1 cellular context compared by ENCODE assay signal in the genomic region with DNA sequence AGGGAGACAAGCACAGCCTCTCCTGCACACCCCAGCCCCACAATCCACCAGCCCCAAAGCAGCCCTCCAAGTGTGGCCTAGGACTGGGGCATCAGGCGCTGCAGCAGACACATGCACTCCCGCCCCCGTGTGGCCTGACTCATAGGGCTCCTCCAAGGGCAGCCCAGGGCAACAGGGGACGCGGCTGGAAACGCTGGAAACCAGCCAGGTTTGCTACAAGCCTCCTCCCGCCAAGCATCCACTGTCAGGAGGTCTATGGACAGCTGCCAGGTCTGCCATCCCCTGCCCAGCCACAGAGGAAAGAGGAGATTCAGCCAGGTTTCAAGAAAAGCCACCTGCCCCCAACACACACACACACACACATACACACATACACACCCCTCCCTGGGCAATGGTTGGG.
A peak's percentile ranks its signal among the peaks of the same experiment; 100 is the strongest.
TF ChIP-seq lines count a peak whose summit lies in the region.

No MANE protein-coding gene starts in this region.

TF ChIP-seq in HepG2, 621 proteins besides CTCF, POLR2A, EP300 and RAD21 (continued from another document):
- TF ChIP-seq PAWR (CRISPR knock-in tag; IDR thresholded peaks at IDR 0.05; ENCODE audit: borderline replicate concordance) = no peak
- TF ChIP-seq ZNF782 (CRISPR knock-in tag; IDR thresholded peaks at IDR 0.05; ENCODE audit: borderline replicate concordance) = peak; percentile 61; the same call in 1 of the 2 replicates
- TF ChIP-seq, protein P1, sequence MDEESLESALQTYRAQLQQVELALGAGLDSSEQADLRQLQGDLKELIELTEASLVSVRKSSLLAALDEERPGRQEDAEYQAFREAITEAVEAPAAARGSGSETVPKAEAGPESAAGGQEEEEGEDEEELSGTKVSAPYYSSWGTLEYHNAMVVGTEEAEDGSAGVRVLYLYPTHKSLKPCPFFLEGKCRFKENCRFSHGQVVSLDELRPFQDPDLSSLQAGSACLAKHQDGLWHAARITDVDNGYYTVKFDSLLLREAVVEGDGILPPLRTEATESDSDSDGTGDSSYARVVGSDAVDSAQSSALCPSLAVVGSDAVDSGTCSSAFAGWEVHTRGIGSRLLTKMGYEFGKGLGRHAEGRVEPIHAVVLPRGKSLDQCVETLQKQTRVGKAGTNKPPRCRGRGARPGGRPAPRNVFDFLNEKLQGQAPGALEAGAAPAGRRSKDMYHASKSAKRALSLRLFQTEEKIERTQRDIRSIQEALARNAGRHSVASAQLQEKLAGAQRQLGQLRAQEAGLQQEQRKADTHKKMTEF (CRISPR knock-in tag; IDR thresholded peaks at IDR 0.05) = no peak
- TF ChIP-seq TBX3 (IDR thresholded peaks at IDR 0.05; ENCODE audit: borderline replicate concordance) = no peak
- TF ChIP-seq ZNF343 (CRISPR knock-in tag; IDR thresholded peaks at IDR 0.05) = 0 out of 2 replicates have a peak, but pooled peaks have one; percentile 27
